ENCODE assay signal across 20 cellular contexts in genomic region chr7:93194368-93194767, GRCh38. TPM values are rescaled to one million over a fixed set of nuclear protein-coding genes. Genes with fewer than 3 reads are reported as not detected.
DNase-seq lines count a peak whose midpoint lies in the region; ATAC-seq and TF ChIP-seq lines count a peak whose summit lies in the region.
"Had no signal": no experiment of that assay in that cellular context is flagged by ENCODE, and none has a peak within 500 bp of the region (broad histone marks: within the 10 kb centered on the region; RNA-seq: fewer than 3 reads in every experiment).

No MANE protein-coding gene starts in this region.

- no peaks in the 10 kb centered on the region for H3K4me1 ChIP-seq in PC-9 (replicated peaks; ENCODE audit: insufficient read depth)
- H3K4me1 ChIP-seq: lower lobe of right lung, vagina had no signal

- ATAC-seq in GM19467 (IDR thresholded peaks at IDR 0.05; ENCODE audit: unreplicated experiment), result no peak
- ATAC-seq: activated CD8-positive, alpha-beta memory T cell treated with anti-CD3 and anti-CD28 coated beads, Interleukin-2, amount 10 ng/mL, durations not matched to agents 7 days and 5 days; CD8-positive, alpha-beta T cell; lower lobe of right lung; right cardiac atrium; stimulated activated effector memory CD8-positive, alpha-beta T cell treated with anti-CD3 and anti-CD28 coated beads, Interleukin-12 subunit alpha, Interleukin-12 subunit beta, amount 100 ng/mL, for 72 hours had no signal

- no peaks in the 10 kb centered on the region for H3F3A ChIP-seq in PC-9 (ENCODE audit: insufficient read depth, low read depth)

- H3K27me3 ChIP-seq in PC-9 (ENCODE audit: insufficient read depth, low read depth), result no peaks in the 10 kb centered on the region
- H3K27me3 ChIP-seq: vagina had no signal

- H3K4me2 ChIP-seq in PC-9, result peak overlapping the region; percentile 16; the same call in 1 of the 2 replicates
- H3K4me2 ChIP-seq: KMS-11 had no signal

- H3K9me3 ChIP-seq in PC-9 (ENCODE audit: insufficient read depth, low read depth), result no peaks in the 10 kb centered on the region
- H3K9me3 ChIP-seq: lower lobe of right lung, vagina had no signal

- H3K9me2 ChIP-seq in PC-9 (ENCODE audit: insufficient read depth), result no peaks in the 10 kb centered on the region

- H4K20me1 ChIP-seq in PC-9 (ENCODE audit: insufficient read depth), result no peaks in the 10 kb centered on the region

- H2AFZ ChIP-seq in PC-9, result peak overlapping the region; percentile 49; the same call in 1 of the 2 replicates

- no peaks in the 10 kb centered on the region for H3K79me2 ChIP-seq in PC-9 (ENCODE audit: low read depth)

- CTCF ChIA-PET in PC-9 (lab: Charles Lee), result no interaction called here

- TF ChIP-seq CTCF in PC-9 (conservative IDR thresholded peaks at IDR 0.05) (no peak), epithelial cell of proximal tubule (conservative IDR thresholded peaks at IDR 0.05; ENCODE audit: low read depth, low read length) (no peak)

- no peak overlapping the region for H3K4me3 ChIP-seq in PC-9
- H3K4me3 ChIP-seq in epithelial cell of proximal tubule (ENCODE audit: low read depth, low read length), result no peak overlapping the region
- no peak overlapping the region for H3K4me3 ChIP-seq in skeletal muscle cell (ENCODE audit: low read depth, low read length)
- H3K4me3 ChIP-seq: lower lobe of right lung, vagina had no signal

- POLR2A ChIA-PET in PC-9 (lab: Charles Lee; ENCODE audit: unreplicated experiment), result no interaction called here

- intact Hi-C loops in PC-9 (cut with micrococcal nuclease; ENCODE audit: unreplicated experiment), result no loop called here

- BruUV-seq in PC-9 (replicated peaks; lab: Mats Ljungman, UMichigan), result no TSS peak

- no peaks in the 10 kb centered on the region for H3K36me3 ChIP-seq in PC-9 (ENCODE audit: low read depth)
- H3K36me3 ChIP-seq: lower lobe of right lung, vagina had no signal

- H3K27ac ChIP-seq in PC-9, result no peak overlapping the region
- H3K27ac ChIP-seq: KMS-11, lower lobe of right lung, vagina had no signal

- peak; percentile 13 for DNase-seq in GM03348 (ENCODE audit: low spot score)
- DNase-seq in PC-9, result peak in 1 of 2 experiments; percentile 37
- peak; percentile 2 for DNase-seq in epithelial cell of proximal tubule (ENCODE audit: low read depth)
- DNase-seq in skeletal muscle cell (ENCODE audit: low read depth), result peak; percentile 5
- no peak for DNase-seq in activated T-cell treated with anti-CD3 and anti-CD28 coated beads for 4 hours
- DNase-seq in SKM-1 (lab: John Stamatoyannopoulos, UW; ENCODE audit: unreplicated experiment), result no peak
- DNase-seq: activated CD8-positive, alpha-beta memory T cell treated with anti-CD3 and anti-CD28 coated beads, Interleukin-2, amount 10 ng/mL, durations not matched to agents 7 days and 5 days; activated naive CD4-positive, alpha-beta T cell treated with Interleukin-2 at 50 U/mL for 16 hours; CD8-positive, alpha-beta T cell; central memory CD4-positive, alpha-beta T cell; H9; lower lobe of right lung; NCI-H2081 treated with DMSO at 0.1 percent for 48 hours; NK-92 treated with Interleukin-12 subunit alpha and Interleukin-12 subunit beta, amount 100 ng/mL, for 24 hours; right cardiac atrium; stimulated activated CD4-positive, alpha-beta T cell treated with anti-CD3 and anti-CD28 coated beads, Interleukin-4, amount 100 ng/mL, for 4 hours had no signal

RNA-seq across cellular contexts. Expression of gene HEPACAM2, which starts 31.9 kb away (rescaled TPM):
- total RNA-seq in PC-9 (2021) (not detected in 2 replicates), epithelial cell of proximal tubule (not detected in 2 replicates)
- total RNA-seq: activated CD8-positive, alpha-beta memory T cell treated with anti-CD3 and anti-CD28 coated beads, Interleukin-2, amount 10 ng/mL, durations not matched to agents 7 days and 5 days; CD8-positive, alpha-beta T cell; H9; right cardiac atrium; vagina had no signal

RNA-seq across cellular contexts. Expression of gene VPS50, which starts 37.8 kb away (rescaled TPM):
- total RNA-seq in PC-9 (2021), result 20.3 and 32.2 TPM in 2 replicates
- 14.6 and 16.2 TPM in 2 replicates for total RNA-seq in epithelial cell of proximal tubule

RNA-seq across cellular contexts. Expression of gene SAMD9L, which starts 46.2 kb away (rescaled TPM):
- total RNA-seq in PC-9 (2021) (3.6 and 4.1 TPM in 2 replicates), epithelial cell of proximal tubule (0.07 and 0.69 TPM in 2 replicates)
- total RNA-seq: H9 had no signal

Comparison
In these comparisons a context has a peak if more than half of its experiments do, and no peak if none do; other contexts are left out.
1. DNase-seq: peak in GM03348 (single experiment), epithelial cell of proximal tubule (single experiment) and skeletal muscle cell (single experiment); none in activated T-cell treated with anti-CD3 and anti-CD28 coated beads for 4 hours (single experiment) and SKM-1 (single experiment).